ENCODE assay signal across 9 cellular contexts in genomic region chr1:109485001-109485400, GRCh38. TPM values are rescaled to one million over a fixed set of nuclear protein-coding genes. Genes with fewer than 3 reads are reported as not detected.
DNase-seq lines count a peak whose midpoint lies in the region; ATAC-seq, FAIRE-seq and TF ChIP-seq lines count a peak whose summit lies in the region.
"Had no signal": no experiment of that assay in that cellular context is flagged by ENCODE, and none has a peak within 500 bp of the region (broad histone marks: within the 10 kb centered on the region; RNA-seq: fewer than 3 reads in every experiment).

No MANE protein-coding gene starts in this region.

- H3K36me3 Mint-ChIP-seq in nephron progenitor cell (ENCODE audit: low read depth), result peaks cover 14% of the 10 kb centered on the region

- in situ Hi-C loops in brain microvascular endothelial cell (cut with HindIII; ENCODE audit: low pct_ligation_motif_present, low sequenced_read_pairs), result no loop called here

- H3K27ac ChIP-seq in brain microvascular endothelial cell, result no peak overlapping the region

- no peak overlapping the region for H3K27ac Mint-ChIP-seq in nephron progenitor cell

- peak; percentile 24 for DNase-seq in EH (ENCODE audit: low read depth)
- peak; percentile 16 for DNase-seq in LHCN-M2 (ENCODE audit: low read depth)
- DNase-seq in brain microvascular endothelial cell, result no peak
- no peak for DNase-seq in nephron progenitor cell
- DNase-seq in GM19239 (ENCODE audit: insufficient read length, low spot score), result no peak
- no peak for DNase-seq in UCSD-AML1 (lab: John Stamatoyannopoulos, UW; ENCODE audit: unreplicated experiment)

- H3K9me3 Mint-ChIP-seq in nephron progenitor cell, result no peaks in the 10 kb centered on the region

- H3K27me3 ChIP-seq in brain microvascular endothelial cell (replicated peaks), result no peaks in the 10 kb centered on the region

- H3K4me1 Mint-ChIP-seq in nephron progenitor cell, result peaks cover 38% of the 10 kb centered on the region

- peaks cover 6% of the 10 kb centered on the region for H3K27me3 Mint-ChIP-seq in nephron progenitor cell (ENCODE audit: low read depth, poor library complexity)

- peak overlapping the region; percentile 91 for H3K4me3 ChIP-seq in brain microvascular endothelial cell (ENCODE audit: low read depth, low read length)

- TF ChIP-seq CTCF in brain microvascular endothelial cell (IDR thresholded peaks at IDR 0.05; ENCODE audit: low read depth, low read length, missing control alignments) (no peak), nephron progenitor cell (IDR thresholded peaks at IDR 0.05) (no peak)

- peaks cover 9% of the 10 kb centered on the region for H3K36me3 ChIP-seq in brain microvascular endothelial cell (replicated peaks)

- FAIRE-seq in GM19239 (lab: Jason Lieb, UNC), result no peak

- peak overlapping the region; percentile 90 for H3K4me3 Mint-ChIP-seq in nephron progenitor cell

- no peak for ATAC-seq in HG03432 (IDR thresholded peaks at IDR 0.05; ENCODE audit: unreplicated experiment)
- ATAC-seq in GM21360 (IDR thresholded peaks at IDR 0.05; ENCODE audit: unreplicated experiment), result no peak

RNA-seq across cellular contexts. Expression of gene ATXN7L2, which starts 1.3 kb away (rescaled TPM):
- total RNA-seq in LHCN-M2 (2014; rRNA removed), result 6.2 and 6.4 TPM in 2 replicates
- 2.4 TPM for polyA plus RNA-seq in LHCN-M2 (2012)

RNA-seq across cellular contexts. Expression of gene CYB561D1, which starts 8.9 kb away (rescaled TPM):
- total RNA-seq in LHCN-M2 (2014; rRNA removed), result 5.6 and 10.1 TPM in 2 replicates
- polyA plus RNA-seq in LHCN-M2 (2012), result 5.6 TPM

RNA-seq across cellular contexts. Expression of gene SYPL2, which starts 18.7 kb away (rescaled TPM):
- 0.06 and 0.34 TPM in 2 replicates for total RNA-seq in LHCN-M2 (2014; rRNA removed)
- polyA plus RNA-seq in LHCN-M2 (2012), result 0.40 TPM
- total RNA-seq: T-helper 2 cell treated with Interferon-gamma antibody and Interleukin-4, amounts not matched to agents 100 ng/mL and 5 ng/mL, for 36 hours had no signal

RNA-seq across cellular contexts. Expression of gene AMIGO1, which starts 24.5 kb away (rescaled TPM):
- 0.13 and 0.29 TPM in 2 replicates for total RNA-seq in LHCN-M2 (2014; rRNA removed)
- 0.05 TPM for polyA plus RNA-seq in LHCN-M2 (2012)

RNA-seq across cellular contexts. Expression of gene GPR61, which starts 54.7 kb away (rescaled TPM):
- not detected in 2 replicates for total RNA-seq in LHCN-M2 (2014; rRNA removed)
- polyA plus RNA-seq in LHCN-M2 (2012), result 0.04 TPM

Comparison
In these comparisons a context has a peak if more than half of its experiments do, and no peak if none do; other contexts are left out.
1. DNase-seq: peak in EH (single experiment) and LHCN-M2 (single experiment); none in brain microvascular endothelial cell (single experiment), nephron progenitor cell (single experiment), GM19239 (single experiment) and UCSD-AML1 (single experiment).